ENCODE assay signal across 13 cellular contexts in genomic region chr12:122204829-122205589, GRCh38. TPM values are rescaled to one million over a fixed set of nuclear protein-coding genes. Genes with fewer than 3 reads are reported as not detected.
A peak's percentile ranks its signal among the peaks of the same experiment; 100 is the strongest.
DNase-seq lines count a peak whose midpoint lies in the region; ATAC-seq, FAIRE-seq and TF ChIP-seq lines count a peak whose summit lies in the region.
"Had no signal": no experiment of that assay in that cellular context is flagged by ENCODE, and none has a peak within 500 bp of the region (broad histone marks: within the 10 kb centered on the region; RNA-seq: fewer than 3 reads in every experiment).

No MANE protein-coding gene starts in this region.

- dilution Hi-C loops in keratinocyte (cut with MboI; ENCODE audit: extremely low pct_ligation_motif_present, low sequenced_read_pairs): no loop called here

- H3K27me3 ChIP-seq in keratinocyte (ENCODE audit: control insufficient read depth, extremely low read depth, insufficient read depth, low read length) (peaks cover 12% of the 10 kb centered on the region), prostate gland (replicated peaks; ENCODE audit: insufficient read depth) (no peaks in the 10 kb centered on the region)

- POLR2A ChIA-PET in activated CD4-positive, alpha-beta memory T cell treated with anti-CD3 and anti-CD28 coated beads, Interleukin-2, amount 10 ng/mL, durations not matched to agents 7 days and 5 days (lab: Charles Lee): interaction anchor here (1.0 to 1.5 kb wide), 5 partner anchors 18 to 62 kb away, joined by 3 to 4 read pairs (median 3); partner anchors contain the start of gene LRRC43

- ATAC-seq in esophagus mucosa: no peak
- ATAC-seq: sciatic nerve had no signal

- peak overlapping the region; percentile 57 for H3K27ac Mint-ChIP-seq in activated naive CD4-positive, alpha-beta T cell treated with anti-CD3 and anti-CD28 coated beads, Interleukin-2, amount 50 U/mL, for 24 hours
- no peak overlapping the region for H3K27ac Mint-ChIP-seq in activated CD4-positive, alpha-beta memory T cell treated with anti-CD3 and anti-CD28 coated beads, Interleukin-2, amount 10 ng/mL, durations not matched to agents 7 days and 5 days

- FAIRE-seq in keratinocyte (lab: Jason Lieb, UNC): no peak

- H3K79me2 ChIP-seq in keratinocyte (ENCODE audit: control insufficient read depth, insufficient read depth, low read length): no peaks in the 10 kb centered on the region

- H3K9me1 ChIP-seq in keratinocyte (ENCODE audit: control insufficient read depth, extremely low read depth, insufficient read depth, low read length): no peaks in the 10 kb centered on the region

- peaks cover 6% of the 10 kb centered on the region for H3K36me3 Mint-ChIP-seq in activated naive CD4-positive, alpha-beta T cell treated with anti-CD3 and anti-CD28 coated beads, Interleukin-2, amount 50 U/mL, for 24 hours
- H3K36me3 Mint-ChIP-seq in activated CD4-positive, alpha-beta memory T cell treated with anti-CD3 and anti-CD28 coated beads, Interleukin-2, amount 10 ng/mL, durations not matched to agents 7 days and 5 days (ENCODE audit: low read depth): peaks cover 15% of the 10 kb centered on the region

- H3K9me3 Mint-ChIP-seq in activated naive CD4-positive, alpha-beta T cell treated with anti-CD3 and anti-CD28 coated beads, Interleukin-2, amount 50 U/mL, for 24 hours: no peaks in the 10 kb centered on the region
- H3K9me3 Mint-ChIP-seq in activated CD4-positive, alpha-beta memory T cell treated with anti-CD3 and anti-CD28 coated beads, Interleukin-2, amount 10 ng/mL, durations not matched to agents 7 days and 5 days: no peaks in the 10 kb centered on the region

- peak overlapping the region; percentile 75 for H3K4me3 Mint-ChIP-seq in activated naive CD4-positive, alpha-beta T cell treated with anti-CD3 and anti-CD28 coated beads, Interleukin-2, amount 50 U/mL, for 24 hours
- peak overlapping the region; percentile 64 for H3K4me3 Mint-ChIP-seq in activated CD4-positive, alpha-beta memory T cell treated with anti-CD3 and anti-CD28 coated beads, Interleukin-2, amount 10 ng/mL, durations not matched to agents 7 days and 5 days

- WGBS in prostate gland: 58% methylated on average over 20 of the region's 20 CpGs

- peaks cover 11 to 17% of the 10 kb centered on the region in 2 experiments for H3K36me3 ChIP-seq in keratinocyte (ENCODE audit: control insufficient read depth in 2 of 2, extremely low read depth in 1 of 2, insufficient read depth in 2 of 2, low read length in 2 of 2)
- H3K36me3 ChIP-seq in prostate gland: peaks cover 6 to 8% of the 10 kb centered on the region in 2 donors

- TF ChIP-seq POLR2A in prostate gland (IDR thresholded peaks at IDR 0.05): no peak

- H3K27me3 Mint-ChIP-seq in activated naive CD4-positive, alpha-beta T cell treated with anti-CD3 and anti-CD28 coated beads, Interleukin-2, amount 50 U/mL, for 24 hours: peaks cover 2% of the 10 kb centered on the region
- peaks cover 29% of the 10 kb centered on the region for H3K27me3 Mint-ChIP-seq in activated CD4-positive, alpha-beta memory T cell treated with anti-CD3 and anti-CD28 coated beads, Interleukin-2, amount 10 ng/mL, durations not matched to agents 7 days and 5 days

- CTCF ChIA-PET in activated CD4-positive, alpha-beta memory T cell treated with anti-CD3 and anti-CD28 coated beads, Interleukin-2, amount 10 ng/mL, durations not matched to agents 7 days and 5 days (lab: Charles Lee): interaction anchor here (1.2 kb wide), 1 partner anchor 40 kb away, joined by 3 read pairs; no protein-coding TSS in a partner anchor

- intact Hi-C loops in prostate gland (cut with DNase I): no loop called here

- H3K4me2 ChIP-seq in keratinocyte (ENCODE audit: control insufficient read depth, extremely low read depth, insufficient read depth, low read depth, low read length): peak overlapping the region; percentile 77

- H2AFZ ChIP-seq in keratinocyte (ENCODE audit: control insufficient read depth, low read length): no peak overlapping the region

- H3K4me3 ChIP-seq in keratinocyte (ENCODE audit: control insufficient read depth in 2 of 3, extremely low read depth in 1 of 3, insufficient read depth in 2 of 3, low read depth in 1 of 3, low read length in 3 of 3) (no peak overlapping the region), prostate gland (no peak overlapping the region)
- H3K4me3 ChIP-seq: HAP-1, SJSA1 had no signal

- no peak overlapping the region for H3K9ac ChIP-seq in keratinocyte (ENCODE audit: control insufficient read depth, extremely low read depth, insufficient read depth, low read length)

- no peaks in the 10 kb centered on the region for H4K20me1 ChIP-seq in keratinocyte (ENCODE audit: control insufficient read depth, extremely low read depth, insufficient read depth, low read length)

- no peaks in the 10 kb centered on the region for H3K9me3 ChIP-seq in keratinocyte (ENCODE audit: control insufficient read depth, low read depth, low read length)
- H3K9me3 ChIP-seq in prostate gland: no peaks in the 10 kb centered on the region
- H3K9me3 ChIP-seq: HAP-1, SJSA1, upper lobe of left lung had no signal

- H3K4me1 Mint-ChIP-seq in activated naive CD4-positive, alpha-beta T cell treated with anti-CD3 and anti-CD28 coated beads, Interleukin-2, amount 50 U/mL, for 24 hours: peaks cover 8% of the 10 kb centered on the region
- H3K4me1 Mint-ChIP-seq in activated CD4-positive, alpha-beta memory T cell treated with anti-CD3 and anti-CD28 coated beads, Interleukin-2, amount 10 ng/mL, durations not matched to agents 7 days and 5 days: peaks cover 12% of the 10 kb centered on the region

- H3K4me1 ChIP-seq in keratinocyte (ENCODE audit: control insufficient read depth, extremely low read depth, insufficient read depth, low read length) (peaks cover 3% of the 10 kb centered on the region), prostate gland (replicated peaks) (no peaks in the 10 kb centered on the region)

- no peak overlapping the region for H3K27ac ChIP-seq in keratinocyte (ENCODE audit: control insufficient read depth, insufficient read depth, low read length)
- no peak overlapping the region for H3K27ac ChIP-seq in prostate gland
- H3K27ac ChIP-seq: SJSA1, upper lobe of left lung had no signal

- TF ChIP-seq CTCF in keratinocyte (optimal IDR thresholded peaks at IDR 0.05 in 1 of 3, IDR thresholded peaks at IDR 0.05 in 1 of 3, conservative IDR thresholded peaks at IDR 0.05 in 1 of 3; ENCODE audit: extremely low read depth in 1 of 3, insufficient read depth in 2 of 3, low read length in 3 of 3): no peak
- TF ChIP-seq CTCF in prostate gland (IDR thresholded peaks at IDR 0.05): no peak

- no peak for DNase-seq in activated naive CD4-positive, alpha-beta T cell treated with anti-CD3 and anti-CD28 coated beads, Interleukin-2, amount 50 U/mL, for 16 hours
- DNase-seq in activated CD4-positive, alpha-beta memory T cell treated with anti-CD3 and anti-CD28 coated beads, Interleukin-2, amount 10 ng/mL, durations not matched to agents 7 days and 5 days: no peak
- DNase-seq in keratinocyte (ENCODE audit: low read depth, low spot score): no peak
- no peak for DNase-seq in NOMO-1 (lab: John Stamatoyannopoulos, UW; ENCODE audit: unreplicated experiment in 2 of 2)
- no peak for DNase-seq in LoVo (ENCODE audit: low spot score)
- no peak for DNase-seq in prostate gland (ENCODE audit: low spot score)

RNA-seq across cellular contexts. Expression of gene B3GNT4, which starts 1.5 kb away (rescaled TPM):
- total RNA-seq in activated CD4-positive, alpha-beta memory T cell treated with anti-CD3 and anti-CD28 coated beads, Interleukin-2, amount 10 ng/mL, durations not matched to agents 7 days and 5 days: 1 to 10 TPM; 2.6 to 2.8 TPM
- polyA plus RNA-seq in keratinocyte: 1.7 to 3.8 TPM (median 2.3 TPM) in 3 replicates
- polyA plus RNA-seq in keratinocyte (2011; ENCODE audit: low read depth): 0.34 TPM
- polyA plus RNA-seq in keratinocyte (2011; cell fraction: cytosol; rRNA removed): 2.6 and 2.8 TPM in 2 replicates
- polyA plus RNA-seq in keratinocyte (2011; cell fraction: nucleus; rRNA removed): 8.8 and 9.0 TPM in 2 replicates
- polyA plus RNA-seq in keratinocyte (2012; ENCODE audit: low replicate concordance): 2.1 and 5.8 TPM in 2 replicates
- polyA minus RNA-seq in keratinocyte: 6.4 to 18.4 TPM (median 9.9 TPM) in 3 replicates
- 9.8 TPM for polyA minus RNA-seq in keratinocyte (2011; cell fraction: cytosol; rRNA and poly(A)+ RNA removed)
- polyA minus RNA-seq in keratinocyte (2011; cell fraction: nucleus; rRNA and poly(A)+ RNA removed): 9.2 and 9.9 TPM in 2 replicates
- total RNA-seq in esophagus mucosa (2.0 TPM), prostate gland (1 to 10 TPM in 1 of 2 donors, under 1 TPM in 1; 0.64 to 5.1 TPM)
- total RNA-seq: sciatic nerve, SJSA1 had no signal

RNA-seq across cellular contexts. Expression of gene DIABLO, which starts 20.8 kb away (rescaled TPM):
- total RNA-seq in activated CD4-positive, alpha-beta memory T cell treated with anti-CD3 and anti-CD28 coated beads, Interleukin-2, amount 10 ng/mL, durations not matched to agents 7 days and 5 days: 10 to 100 TPM; 40.8 to 41.7 TPM
- polyA plus RNA-seq in keratinocyte: 31.1 to 61.9 TPM (median 41.6 TPM) in 3 replicates
- polyA plus RNA-seq in keratinocyte (2011; ENCODE audit: low read depth): 21.3 TPM
- polyA plus RNA-seq in keratinocyte (2011; cell fraction: cytosol; rRNA removed): 50.0 and 62.5 TPM in 2 replicates
- polyA plus RNA-seq in keratinocyte (2011; cell fraction: nucleus; rRNA removed): 53.8 and 56.3 TPM in 2 replicates
- 38.6 and 44.4 TPM in 2 replicates for polyA plus RNA-seq in keratinocyte (2012; ENCODE audit: low replicate concordance)
- polyA minus RNA-seq in keratinocyte: 22.8 to 53.4 TPM (median 28.9 TPM) in 3 replicates
- 12.7 TPM for polyA minus RNA-seq in keratinocyte (2011; cell fraction: cytosol; rRNA and poly(A)+ RNA removed)
- 11.4 and 17.3 TPM in 2 replicates for polyA minus RNA-seq in keratinocyte (2011; cell fraction: nucleus; rRNA and poly(A)+ RNA removed)
- total RNA-seq in esophagus mucosa: 30.5 TPM
- 100 to 1,000 TPM in 1 of 2 donors, 10 to 100 TPM in 1; 54.1 to 132 TPM for total RNA-seq in prostate gland

RNA-seq across cellular contexts. Expression of gene LRRC43, which starts 22.1 kb away (rescaled TPM):
- under 1 TPM in 1 of 2 experiments, not detected in 1; 0.38 TPM for total RNA-seq in activated CD4-positive, alpha-beta memory T cell treated with anti-CD3 and anti-CD28 coated beads, Interleukin-2, amount 10 ng/mL, durations not matched to agents 7 days and 5 days
- 0.33 to 0.60 TPM (median 0.45 TPM) in 3 replicates for polyA plus RNA-seq in keratinocyte
- not detected for polyA plus RNA-seq in keratinocyte (2011; ENCODE audit: low read depth)
- 0.17 and 0.26 TPM in 2 replicates for polyA plus RNA-seq in keratinocyte (2011; cell fraction: cytosol; rRNA removed)
- polyA plus RNA-seq in keratinocyte (2011; cell fraction: nucleus; rRNA removed): 0.82 and 1.2 TPM in 2 replicates
- 0.38 and 0.57 TPM in 2 replicates for polyA plus RNA-seq in keratinocyte (2012; ENCODE audit: low replicate concordance)
- polyA minus RNA-seq in keratinocyte: not detected in 3 replicates
- not detected for polyA minus RNA-seq in keratinocyte (2011; cell fraction: cytosol; rRNA and poly(A)+ RNA removed)
- not detected in 2 replicates for polyA minus RNA-seq in keratinocyte (2011; cell fraction: nucleus; rRNA and poly(A)+ RNA removed)
- total RNA-seq in esophagus mucosa: 0.12 TPM
- 1 to 10 TPM; 1.2 to 5.7 TPM for total RNA-seq in prostate gland
- total RNA-seq: SJSA1 had no signal

RNA-seq across cellular contexts. Expression of gene IL31, which starts 31.0 kb away (rescaled TPM):
- total RNA-seq in activated CD4-positive, alpha-beta memory T cell treated with anti-CD3 and anti-CD28 coated beads, Interleukin-2, amount 10 ng/mL, durations not matched to agents 7 days and 5 days: not detected
- not detected in 3 replicates for polyA plus RNA-seq in keratinocyte
- polyA plus RNA-seq in keratinocyte (2011; ENCODE audit: low read depth): not detected
- not detected in 2 replicates for polyA plus RNA-seq in keratinocyte (2011; cell fraction: cytosol; rRNA removed)
- polyA plus RNA-seq in keratinocyte (2011; cell fraction: nucleus; rRNA removed): not detected in 2 replicates
- not detected in 2 replicates for polyA plus RNA-seq in keratinocyte (2012; ENCODE audit: low replicate concordance)
- polyA minus RNA-seq in keratinocyte: not detected in 3 replicates
- not detected for polyA minus RNA-seq in keratinocyte (2011; cell fraction: cytosol; rRNA and poly(A)+ RNA removed)
- not detected in 2 replicates for polyA minus RNA-seq in keratinocyte (2011; cell fraction: nucleus; rRNA and poly(A)+ RNA removed)
- total RNA-seq in esophagus mucosa (not detected), prostate gland (not detected)
- total RNA-seq: mononuclear cell, sciatic nerve, SJSA1, upper lobe of left lung had no signal
